Comparison of ENCODE assay signal across 22 cellular contexts in genomic region chr12:46663297-46663696, GRCh38.
DNase-seq lines count a peak whose midpoint lies in the region; ATAC-seq and TF ChIP-seq lines count a peak whose summit lies in the region.
"Had no signal": no experiment of that assay in that cellular context is flagged by ENCODE, and none has a peak within 500 bp of the region (broad histone marks: within the 10 kb centered on the region; RNA-seq: fewer than 3 reads in every experiment).

No MANE protein-coding gene starts in this region.

- peak overlapping the region; percentile 77 for H2BK15ac ChIP-seq in IMR-90 (ENCODE audit: low read depth, low read length)

- H3K14ac ChIP-seq in IMR-90 (replicated peaks; ENCODE audit: low read depth, low read length) = peak overlapping the region; percentile 11

- H2AK5ac ChIP-seq in IMR-90 (ENCODE audit: low read depth, low read length) = peak overlapping the region; percentile 84

- H4K91ac ChIP-seq in IMR-90 (ENCODE audit: insufficient read depth, low read depth, low read length) = peak overlapping the region; percentile 78

- POLR2A ChIA-PET in IMR-90 (lab: Charles Lee; ENCODE audit: unreplicated experiment) = no interaction called here

- peak overlapping the region; percentile 79 for H3K4ac ChIP-seq in IMR-90 (ENCODE audit: low read depth, low read length)

- no peaks in the 10 kb centered on the region for H3K9me3 ChIP-seq in IMR-90 (ENCODE audit: control insufficient read depth, insufficient read depth, low read length)
- H3K9me3 ChIP-seq in adipocyte (ENCODE audit: control insufficient read depth, low read length) = no peaks in the 10 kb centered on the region
- H3K9me3 ChIP-seq in skeletal muscle tissue (ENCODE audit: control insufficient read depth in 3 of 3, low read length in 3 of 3) = no peaks in the 10 kb centered on the region
- H3K9me3 ChIP-seq: upper lobe of left lung had no signal

- dilution Hi-C loops in IMR-90 (cut with HindIII; ENCODE audit: low sequenced_read_pairs, unreplicated experiment) = no loop called here

- H2BK120ac ChIP-seq in IMR-90 (ENCODE audit: low read depth, low read length) = peak overlapping the region; percentile 86

- H3K27ac ChIP-seq in IMR-90 (ENCODE audit: insufficient read depth, low read length) (peak overlapping the region; percentile 41), skeletal muscle tissue (ENCODE audit: low read depth, low read length) (peak overlapping the region; percentile 57)
- H3K27ac ChIP-seq: hepatocyte, upper lobe of left lung, VCaP had no signal

- H3K9ac ChIP-seq in IMR-90 (ENCODE audit: low read depth, low read length) = 0 out of 2 replicates have a peak overlapping the region, but pooled peaks have one; percentile 4
- peak overlapping the region; percentile 71 for H3K9ac ChIP-seq in adipocyte (ENCODE audit: low read length)
- no peak overlapping the region for H3K9ac ChIP-seq in skeletal muscle tissue (ENCODE audit: low read depth in 1 of 3, low read length in 3 of 3)

- peaks cover 44% of the 10 kb centered on the region for H3K4me1 Mint-ChIP-seq in activated T-helper 2 cell treated with anti-CD3 and anti-CD28 coated beads, Interferon-gamma antibody, Interleukin-2, Interleukin-4, amounts not matched to agents 10 μg/mL and 5 μg/mL and 100 μg/mL, durations not matched to agents 14 hours and 24 hours and 36 hours (ENCODE audit: low read depth)

- no peak for TF ChIP-seq POLR2A in IMR-90 (IDR thresholded peaks at IDR 0.05; ENCODE audit: low read depth, low read length)

- H4K5ac ChIP-seq in IMR-90 (ENCODE audit: low read depth, low read length) = peak overlapping the region; percentile 21; the same call in 1 of the 2 replicates

- no peak overlapping the region for H3K56ac ChIP-seq in IMR-90 (ENCODE audit: extremely low read depth, insufficient read depth, low read length)

- TF ChIP-seq CTCF in IMR-90 (conservative IDR thresholded peaks at IDR 0.05; ENCODE audit: low read depth, low read length) = no peak

- H2AK9ac ChIP-seq in IMR-90 (replicated peaks; ENCODE audit: low read depth, low read length, poor library complexity) = peak overlapping the region; percentile 4

- peak overlapping the region; percentile 20 for H3K18ac ChIP-seq in IMR-90 (ENCODE audit: low read depth, low read length)

- TF ChIP-seq RAD21 in IMR-90 (IDR thresholded peaks at IDR 0.05; ENCODE audit: low read length) = no peak

- peaks cover 11 to 44% of the 10 kb centered on the region in 2 experiments; a peak in 3 of 4 replicates for H3K79me1 ChIP-seq in IMR-90 (ENCODE audit: low read depth in 1 of 2, low read length in 2 of 2)

- no peak overlapping the region for H3K27ac Mint-ChIP-seq in activated T-helper 2 cell treated with anti-CD3 and anti-CD28 coated beads, Interferon-gamma antibody, Interleukin-2, Interleukin-4, amounts not matched to agents 10 μg/mL and 5 μg/mL and 100 μg/mL, durations not matched to agents 14 hours and 24 hours and 36 hours
- H3K27ac Mint-ChIP-seq: B cell; T-helper 1 cell treated with Interleukin-12 subunit alpha and Interleukin-12 subunit beta and Interleukin-4 antibody, amounts not matched to agents 30 μg/mL and 1 μg/mL, for 36 hours had no signal

- H3K27me3 ChIP-seq in IMR-90 (ENCODE audit: control insufficient read depth, insufficient read depth, low read length) = no peaks in the 10 kb centered on the region
- H3K27me3 ChIP-seq in adipocyte (replicated peaks; ENCODE audit: control insufficient read depth, insufficient read depth, low read length) = no peaks in the 10 kb centered on the region
- H3K27me3 ChIP-seq in skeletal muscle tissue (ENCODE audit: control insufficient read depth in 3 of 3, insufficient read depth in 3 of 3, low read length in 3 of 3) = no peaks in the 10 kb centered on the region
- H3K27me3 ChIP-seq: hepatocyte, upper lobe of left lung had no signal

- peaks cover 11% of the 10 kb centered on the region; the same call in 1 of the 2 replicates for H3K9me1 ChIP-seq in IMR-90 (ENCODE audit: insufficient read depth, low read length)

- H2BK5ac ChIP-seq in IMR-90 (ENCODE audit: low read depth, low read length, poor library complexity, severe bottlenecking) = peak overlapping the region; percentile 53

- peak overlapping the region; percentile 39 for H2AFZ ChIP-seq in IMR-90 (replicated peaks; ENCODE audit: low read length, poor library complexity)
- H2AFZ ChIP-seq: hepatocyte had no signal

- H3K4me1 ChIP-seq in IMR-90 (ENCODE audit: control insufficient read depth, insufficient read depth, low read length) = peaks cover 24% of the 10 kb centered on the region
- H3K4me1 ChIP-seq in adipocyte (ENCODE audit: control insufficient read depth, insufficient read depth, low read length) = peaks cover 71% of the 10 kb centered on the region
- peaks cover 17 to 39% (median 38%) of the 10 kb centered on the region in 3 donors for H3K4me1 ChIP-seq in skeletal muscle tissue (ENCODE audit: control insufficient read depth in 3 of 3, insufficient read depth in 3 of 3, low read length in 3 of 3)

- CTCF ChIA-PET in IMR-90 (lab: Yijun Ruan, JAX) = no interaction called here

- no peak for ATAC-seq in IMR-90 (ENCODE audit: low read depth)
- no peak for ATAC-seq in GM19395 (IDR thresholded peaks at IDR 0.05; ENCODE audit: unreplicated experiment)

- peak overlapping the region; percentile 51 to 82 for H4K8ac ChIP-seq in IMR-90 (ENCODE audit: low read depth in 2 of 2, low read length in 2 of 2)

- H4K20me1 ChIP-seq in IMR-90 (ENCODE audit: insufficient read depth, low read length) = no peaks in the 10 kb centered on the region

- no peak overlapping the region for H3K4me2 ChIP-seq in IMR-90 (ENCODE audit: low read depth, low read length)
- H3K4me2 ChIP-seq: hepatocyte had no signal

- no peaks in the 10 kb centered on the region for H3K9me3 Mint-ChIP-seq in activated T-helper 2 cell treated with anti-CD3 and anti-CD28 coated beads, Interferon-gamma antibody, Interleukin-2, Interleukin-4, amounts not matched to agents 10 μg/mL and 5 μg/mL and 100 μg/mL, durations not matched to agents 14 hours and 24 hours and 36 hours
- H3K9me3 Mint-ChIP-seq: T-helper 1 cell treated with Interleukin-12 subunit alpha and Interleukin-12 subunit beta and Interleukin-4 antibody, amounts not matched to agents 30 μg/mL and 1 μg/mL, for 36 hours had no signal

- no peak overlapping the region for H3K4me3 Mint-ChIP-seq in activated T-helper 2 cell treated with anti-CD3 and anti-CD28 coated beads, Interferon-gamma antibody, Interleukin-2, Interleukin-4, amounts not matched to agents 10 μg/mL and 5 μg/mL and 100 μg/mL, durations not matched to agents 14 hours and 24 hours and 36 hours (ENCODE audit: low read depth)
- H3K4me3 Mint-ChIP-seq: B cell; T-helper 1 cell treated with Interleukin-12 subunit alpha and Interleukin-12 subunit beta and Interleukin-4 antibody, amounts not matched to agents 30 μg/mL and 1 μg/mL, for 36 hours had no signal

- WGBS in IMR-90 (ENCODE audit: extremely low coverage in 2 of 2, insufficient read length in 1 of 2), 2 experiments = no CpG with 5 or more reads among the region's 1 CpG

- no peaks in the 10 kb centered on the region for H3K36me3 Mint-ChIP-seq in activated T-helper 2 cell treated with anti-CD3 and anti-CD28 coated beads, Interferon-gamma antibody, Interleukin-2, Interleukin-4, amounts not matched to agents 10 μg/mL and 5 μg/mL and 100 μg/mL, durations not matched to agents 14 hours and 24 hours and 36 hours (ENCODE audit: low read depth)

- H2BK20ac ChIP-seq in IMR-90 (ENCODE audit: low read depth, low read length) = peak overlapping the region; percentile 91

- H3K36me3 ChIP-seq in IMR-90 (ENCODE audit: control insufficient read depth, insufficient read depth, low read length) = no peaks in the 10 kb centered on the region
- no peaks in the 10 kb centered on the region for H3K36me3 ChIP-seq in adipocyte (ENCODE audit: control insufficient read depth, insufficient read depth, low read length, severe bottlenecking)
- H3K36me3 ChIP-seq in skeletal muscle tissue (ENCODE audit: control insufficient read depth in 3 of 3, insufficient read depth in 3 of 3, low read length in 3 of 3) = no peaks in the 10 kb centered on the region
- H3K36me3 ChIP-seq: upper lobe of left lung had no signal

- intact Hi-C loops in IMR-90 (cut with micrococcal nuclease) = loop anchor here (5.0 kb wide), 2 partner anchors 359 to 396 kb away; partner anchors contain the start of gene SLC38A1
- intact Hi-C loops in activated T-helper 2 cell treated with anti-CD3 and anti-CD28 coated beads, Interferon-gamma antibody, Interleukin-2, Interleukin-4, amounts not matched to agents 10 μg/mL and 5 μg/mL and 100 μg/mL, durations not matched to agents 14 hours and 24 hours and 36 hours (cut with micrococcal nuclease) = loop anchor here (5.0 kb wide), 2 partner anchors 191 to 396 kb away; partner anchors contain the start of gene SLC38A1

- no peaks in the 10 kb centered on the region for H3K27me3 Mint-ChIP-seq in activated T-helper 2 cell treated with anti-CD3 and anti-CD28 coated beads, Interferon-gamma antibody, Interleukin-2, Interleukin-4, amounts not matched to agents 10 μg/mL and 5 μg/mL and 100 μg/mL, durations not matched to agents 14 hours and 24 hours and 36 hours (ENCODE audit: low read depth)
- H3K27me3 Mint-ChIP-seq: B cell had no signal

- DNase-seq in IMR-90 (no peak), adipocyte (ENCODE audit: low read depth) (no peak), islet precursor cell (peak; percentile 87), ACHN (no peak), Kasumi-1 (lab: John Stamatoyannopoulos, UW) (no peak)
- DNase-seq in activated T-helper 2 cell treated with anti-CD3 and anti-CD28 coated beads, Interferon-gamma antibody, Interleukin-2, Interleukin-4, amounts not matched to agents 10 μg/mL and 5 μg/mL and 100 μg/mL, durations not matched to agents 14 hours and 24 hours and 36 hours (ENCODE audit: low spot score) = no peak
- DNase-seq: activated CD4-positive, alpha-beta T cell treated with anti-CD3 and anti-CD28 coated beads, Interleukin-2, amount 50 U/mL, for 4 hours; Calu3; effector CD4-positive, alpha-beta T cell; NCI-H187 treated with DMSO at 0.1 percent for 48 hours; NCI-H510A treated with DMSO at 0.1 percent for 48 hours; posterior cingulate gyrus; small intestine; stimulated activated CD4-positive, alpha-beta T cell treated with anti-CD3 and anti-CD28 coated beads, Interleukin-4, amount 100 ng/mL, for 1 hour; upper lobe of left lung had no signal

- peak overlapping the region; percentile 61 for H3K23ac ChIP-seq in IMR-90 (ENCODE audit: low read depth, low read length)

- in situ Hi-C loops in IMR-90 (cut with MboI; ENCODE audit: low sequenced_read_pairs) (loop anchor here (5.0 kb wide), 1 partner anchor 276 kb away; no protein-coding TSS in a partner anchor), ACHN (cut with HindIII; ENCODE audit: low pct_ligation_motif_present, low pct_unique_long_range_greater_than_20kb, low sequenced_read_pairs) (no loop called here)

- no TSS peak for BruUV-seq in IMR-90 (replicated peaks; lab: Mats Ljungman, UMichigan)

- H3K4me3 ChIP-seq in IMR-90 (ENCODE audit: insufficient read depth, low read depth, low read length) = no peak overlapping the region
- H3K4me3 ChIP-seq in adipocyte (ENCODE audit: low read length) = no peak overlapping the region
- no peak overlapping the region for H3K4me3 ChIP-seq in skeletal muscle tissue (ENCODE audit: low read length in 3 of 3)
- H3K4me3 ChIP-seq: hepatocyte, lung, upper lobe of left lung had no signal

TF ChIP-seq in IMR-90, 13 proteins besides CTCF, POLR2A, EP300 and RAD21 (continues in another document):
- no peak for TF ChIP-seq CHD1 (IDR thresholded peaks at IDR 0.05; ENCODE audit: low read depth, low read length)
- no peak for TF ChIP-seq RFX5 (IDR thresholded peaks at IDR 0.05; ENCODE audit: low read depth, low read length)

Comparison
In these comparisons a context has a peak if more than half of its experiments do, and no peak if none do; other contexts are left out.
1. H3K9ac ChIP-seq: peak in IMR-90 (single experiment) and adipocyte (single experiment); none in skeletal muscle tissue (0 of 3).